Comparison of ENCODE assay signal across 12 cellular contexts in genomic region chr14:68820999-68821683, GRCh38. TPM values are rescaled to one million over a fixed set of nuclear protein-coding genes. Genes with fewer than 3 reads are reported as not detected.
DNase-seq lines count a peak whose midpoint lies in the region; ATAC-seq and TF ChIP-seq lines count a peak whose summit lies in the region.
"Had no signal": no experiment of that assay in that cellular context is flagged by ENCODE, and none has a peak within 500 bp of the region (broad histone marks: within the 10 kb centered on the region; RNA-seq: fewer than 3 reads in every experiment).

No MANE protein-coding gene starts in this region.

- no peak overlapping the region for H3K4me3 ChIP-seq in CD8-positive, alpha-beta memory T cell (ENCODE audit: low read length)
- no peak overlapping the region for H3K4me3 ChIP-seq in esophagus squamous epithelium
- H3K4me3 ChIP-seq in A673 (ENCODE audit: low read depth, low read length, poor library complexity, severe bottlenecking), result no peak overlapping the region
- H3K4me3 ChIP-seq: lower lobe of right lung, Peyer's patch had no signal

- H3K36me3 ChIP-seq in CD8-positive, alpha-beta memory T cell (ENCODE audit: insufficient read depth, low read length), result no peaks in the 10 kb centered on the region
- H3K36me3 ChIP-seq in esophagus squamous epithelium (no peaks in the 10 kb centered on the region), A673 (ENCODE audit: insufficient read depth, low read length, poor library complexity, severe bottlenecking) (no peaks in the 10 kb centered on the region)
- H3K36me3 ChIP-seq: lower lobe of right lung, Peyer's patch had no signal

- H3K27ac ChIP-seq in CD8-positive, alpha-beta memory T cell (ENCODE audit: low read depth, low read length), result no peak overlapping the region
- H3K27ac ChIP-seq in esophagus squamous epithelium (peak overlapping the region; percentile 3 to 99 (median 74)), A673 (ENCODE audit: low read depth, low read length, poor library complexity, severe bottlenecking) (no peak overlapping the region), caudate nucleus (ENCODE audit: low read depth, low read length) (no peak overlapping the region)
- H3K27ac ChIP-seq: lower lobe of right lung had no signal

- H3K9me3 Mint-ChIP-seq in CD8-positive, alpha-beta memory T cell, result no peaks in the 10 kb centered on the region
- H3K9me3 Mint-ChIP-seq in IgD-negative memory B cell, result no peaks in the 10 kb centered on the region

- peak in 1 of 5 donors; percentile 26 for DNase-seq in CD8-positive, alpha-beta memory T cell
- DNase-seq in esophagus squamous epithelium (lab: John Stamatoyannopoulos, UW) (no peak), A673 (ENCODE audit: low spot score) (no peak), NCI-H2081 treated with DMSO at 0.1 percent for 48 hours (lab: John Stamatoyannopoulos, UW) (no peak), NCI-H446 (lab: John Stamatoyannopoulos, UW) (no peak), caudate nucleus (lab: John Stamatoyannopoulos, UW) (no peak)
- DNase-seq: foreskin melanocyte, lower lobe of right lung, NCI-H1048 had no signal

- no peak for TF ChIP-seq POLR2A in esophagus squamous epithelium (IDR thresholded peaks at IDR 0.05)

- H3K4me1 ChIP-seq in CD8-positive, alpha-beta memory T cell (ENCODE audit: insufficient read depth, low read length), result peaks cover 49% of the 10 kb centered on the region
- peaks cover 43 to 86% (median 44%) of the 10 kb centered on the region in 3 donors for H3K4me1 ChIP-seq in esophagus squamous epithelium
- H3K4me1 ChIP-seq in A673 (ENCODE audit: insufficient read depth, low read length, poor library complexity, severe bottlenecking), result peaks cover 3% of the 10 kb centered on the region

- CTCF ChIA-PET in CD8-positive, alpha-beta memory T cell (lab: Charles Lee), result interaction anchor here (0.9 to 11.6 kb wide), 2 partner anchors 32 to 1202 kb away, joined by 3 to 282 read pairs; partner anchors contain the start of gene ZFP36L1
- CTCF ChIA-PET in A673 (lab: Charles Lee), result no interaction called here

- no peaks in the 10 kb centered on the region for H3K27me3 Mint-ChIP-seq in CD8-positive, alpha-beta memory T cell
- H3K27me3 Mint-ChIP-seq in IgD-negative memory B cell, result no peaks in the 10 kb centered on the region

- WGBS in esophagus squamous epithelium, 2 donors, result 43 to 78% methylated on average over 1 of the region's 18 CpGs

- POLR2A ChIA-PET in CD8-positive, alpha-beta memory T cell (lab: Charles Lee), result interaction anchor here (12.2 kb wide), 1 partner anchor 28 kb away, joined by 445 read pairs; the partner anchor contains the start of gene ZFP36L1
- POLR2A ChIA-PET in A673 (lab: Charles Lee; ENCODE audit: low non-redundant PET), result no interaction called here

- intact Hi-C loops in esophagus squamous epithelium (cut with DNase I), result loop anchor here (5.0 kb wide), 1 partner anchor 884 kb away; no protein-coding TSS in a partner anchor
- intact Hi-C loops in A673 (cut with micrococcal nuclease; ENCODE audit: unreplicated experiment), result no loop called here

- H3K27me3 ChIP-seq in CD8-positive, alpha-beta memory T cell (ENCODE audit: insufficient read depth, low read length, poor library complexity, severe bottlenecking), result no peaks in the 10 kb centered on the region
- no peaks in the 10 kb centered on the region for H3K27me3 ChIP-seq in esophagus squamous epithelium
- no peaks in the 10 kb centered on the region for H3K27me3 ChIP-seq in A673 (replicated peaks; ENCODE audit: insufficient read depth, low read depth, low read length, poor library complexity)
- H3K27me3 ChIP-seq: Peyer's patch had no signal

- ATAC-seq in GM18868 (IDR thresholded peaks at IDR 0.05; ENCODE audit: unreplicated experiment), result peak; percentile 35
- ATAC-seq: lower lobe of right lung had no signal

- no peaks in the 10 kb centered on the region for H3K9me3 ChIP-seq in CD8-positive, alpha-beta memory T cell (ENCODE audit: low read length)
- H3K9me3 ChIP-seq in esophagus squamous epithelium (no peaks in the 10 kb centered on the region), A673 (ENCODE audit: low read depth, low read length, poor library complexity, severe bottlenecking) (no peaks in the 10 kb centered on the region)
- H3K9me3 ChIP-seq: lower lobe of right lung, Peyer's patch had no signal

- no TSS peak for BruUV-seq in A673 (replicated peaks; lab: Mats Ljungman, UMichigan)

- H3K36me3 Mint-ChIP-seq in CD8-positive, alpha-beta memory T cell, result no peaks in the 10 kb centered on the region
- no peaks in the 10 kb centered on the region for H3K36me3 Mint-ChIP-seq in IgD-negative memory B cell

- TF ChIP-seq CTCF in esophagus squamous epithelium (IDR thresholded peaks at IDR 0.05) (no peak), A673 (conservative IDR thresholded peaks at IDR 0.05; ENCODE audit: low read depth, low read length) (no peak)

- H3K4me3 Mint-ChIP-seq in CD8-positive, alpha-beta memory T cell, result peak overlapping the region in 3 of 7 donors; percentile 9 to 65 (median 20)
- peak overlapping the region in 3 of 4 donors; percentile 62 to 83 (median 83) for H3K4me3 Mint-ChIP-seq in IgD-negative memory B cell

- peak overlapping the region; percentile 41 to 94 (median 85) for H3K27ac Mint-ChIP-seq in CD8-positive, alpha-beta memory T cell
- peak overlapping the region; percentile 52 to 92 (median 84) for H3K27ac Mint-ChIP-seq in IgD-negative memory B cell

- H3K4me1 Mint-ChIP-seq in CD8-positive, alpha-beta memory T cell, result peaks cover 34% of the 10 kb centered on the region in 3 donors
- H3K4me1 Mint-ChIP-seq in IgD-negative memory B cell, result peaks cover 29 to 52% (median 48%) of the 10 kb centered on the region in 3 donors

RNA-seq across cellular contexts. Expression of gene ZFP36L1, which starts 28.3 kb away (rescaled TPM):
- total RNA-seq in CD8-positive, alpha-beta memory T cell, result 100 to 1,000 TPM; 128 to 133 TPM
- 124 TPM for polyA plus RNA-seq in CD8-positive, alpha-beta memory T cell
- 275 TPM for polyA plus RNA-seq in IgD-negative memory B cell
- 100 to 1,000 TPM in 3 of 4 donors, 10 to 100 TPM in 1; 75.4 to 364 (median 152) TPM for total RNA-seq in esophagus squamous epithelium
- 69.5 and 77.1 TPM in 2 replicates for total RNA-seq in A673 (2021)

Comparison
In these comparisons a context has a peak if more than half of its experiments do, and no peak if none do; other contexts are left out.
1. H3K27ac ChIP-seq: peak in esophagus squamous epithelium (4 of 4); none in CD8-positive, alpha-beta memory T cell (single experiment), A673 (single experiment) and caudate nucleus (single experiment).